29 cellular contexts compared by ENCODE assay signal in the genomic region with DNA sequence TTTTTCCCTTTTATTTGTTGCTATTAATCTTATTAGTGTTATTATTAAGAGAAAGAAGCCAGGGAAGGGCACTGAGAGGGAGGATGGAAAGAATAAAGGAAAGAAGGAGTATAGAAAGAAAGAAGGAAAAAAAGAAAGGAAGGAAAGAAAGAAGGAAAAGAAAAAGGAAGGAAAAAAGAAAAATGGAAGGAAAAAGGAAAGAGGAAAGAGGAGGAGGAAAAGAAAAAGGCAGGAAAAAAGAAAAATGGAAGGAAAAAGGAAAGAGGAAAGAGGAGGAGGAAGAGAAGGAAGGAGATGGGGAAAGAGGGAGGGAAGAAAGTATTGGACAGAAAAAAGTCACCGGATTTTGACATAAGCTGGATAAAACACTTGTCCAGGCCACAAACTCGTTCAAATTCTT.
"Had no signal": no experiment of that assay in that cellular context is flagged by ENCODE, and none has a peak within 500 bp of the region (broad histone marks: within the 10 kb centered on the region; RNA-seq: fewer than 3 reads in every experiment).

No MANE protein-coding gene starts in this region.

- H3K27me3 Mint-ChIP-seq: brain had no signal

- H3K4me1 ChIP-seq: SJSA1 had no signal

- H3K9me3 Mint-ChIP-seq: activated CD4-positive, alpha-beta T cell treated with anti-CD3 and anti-CD28 coated beads, Interleukin-2, amount 10 ng/mL, durations not matched to agents 7 days and 5 days; activated naive CD4-positive, alpha-beta T cell treated with anti-CD3 and anti-CD28 coated beads, Interleukin-2, amount 10 ng/mL, durations not matched to agents 7 days and 5 days; activated naive CD8-positive, alpha-beta T cell treated with anti-CD3 and anti-CD28 coated beads, Interleukin-2, amount 50 U/mL, for 24 hours; activated T-cell treated with anti-CD3 and anti-CD28 coated beads, Interleukin-2, amount 50 U/mL, for 4 hours; activated T-helper 1 cell treated with anti-CD3 and anti-CD28 coated beads, Interleukin-12 subunit alpha, Interleukin-12 subunit beta, Interleukin-2, Interleukin-4 antibody, amounts not matched to agents 30 ng/mL and 10 ng/mL and 1 ng/mL, durations not matched to agents 14 hours and 24 hours and 36 hours; brain had no signal

- H3K36me3 Mint-ChIP-seq: activated naive CD4-positive, alpha-beta T cell treated with anti-CD3 and anti-CD28 coated beads, Interleukin-2, amount 10 ng/mL, durations not matched to agents 7 days and 5 days; activated naive CD8-positive, alpha-beta T cell; brain had no signal

- H3K9me3 ChIP-seq: MG63, SJSA1, SK-N-SH had no signal

- DNase-seq: activated CD4-positive, alpha-beta T cell treated with anti-CD3 and anti-CD28 coated beads, Interleukin-2, amount 10 ng/mL, durations not matched to agents 7 days and 5 days; activated CD4-positive, alpha-beta T cell treated with anti-CD3 and anti-CD28 coated beads, Interleukin-2, amount 50 U/mL, for 48 hours; activated CD8-positive, alpha-beta T cell treated with anti-CD3 and anti-CD28 coated beads, Interleukin-2, amount 10 ng/mL, durations not matched to agents 7 days and 5 days; activated gamma-delta T cell treated with Interleukin-2 at 50 U/mL for 16 hours; activated naive CD4-positive, alpha-beta T cell treated with anti-CD3 and anti-CD28 coated beads, Interleukin-2, amount 10 ng/mL, durations not matched to agents 7 days and 5 days; activated naive CD8-positive, alpha-beta T cell treated with anti-CD3 and anti-CD28 coated beads, Interleukin-2, amount 50 U/mL, for 24 hours; activated T-cell treated with anti-CD3 and anti-CD28 coated beads, Interleukin-2, amount 50 U/mL, for 4 hours; central memory CD4-positive, alpha-beta T cell; Kasumi-1; KG1; NCI-H1048; NCI-H1105 treated with DMSO at 0.1 percent for 48 hours; NCI-H1436; NCI-H1694; NCI-H2029; NCI-H345; NCI-H524 treated with DMSO at 0.1 percent for 48 hours; OCI-M1; T-helper 17 cell had no signal

- H3K9ac ChIP-seq: SK-N-SH had no signal

- ATAC-seq: activated CD4-positive, alpha-beta T cell treated with anti-CD3 and anti-CD28 coated beads for 36 hours; activated CD4-positive, CD25-positive, alpha-beta regulatory T cell treated with anti-CD3 and anti-CD28 coated beads, Interleukin-2, amount 50 U/mL, for 24 hours; activated CD8-positive, alpha-beta T cell treated with anti-CD3 and anti-CD28 coated beads, Interleukin-2, amount 10 ng/mL, durations not matched to agents 7 days and 5 days; activated naive CD8-positive, alpha-beta T cell treated with anti-CD3 and anti-CD28 coated beads, Interleukin-2, amount 50 U/mL, for 24 hours; activated T-cell treated with anti-CD3 and anti-CD28 coated beads, Interleukin-2, amount 50 U/mL, for 4 hours; T-helper 17 cell had no signal

- H3K27ac ChIP-seq: SJSA1 had no signal

- H3K4me2 ChIP-seq: SK-N-SH had no signal

- H3K27ac Mint-ChIP-seq: activated CD4-positive, alpha-beta T cell treated with anti-CD3 and anti-CD28 coated beads for 36 hours; activated CD4-positive, alpha-beta T cell treated with anti-CD3 and anti-CD28 coated beads, Interleukin-2, amount 10 ng/mL, durations not matched to agents 7 days and 5 days; activated CD8-positive, alpha-beta T cell treated with anti-CD3 and anti-CD28 coated beads, Interleukin-2, amount 10 ng/mL, durations not matched to agents 7 days and 5 days; activated naive CD4-positive, alpha-beta T cell treated with anti-CD3 and anti-CD28 coated beads, Interleukin-2, amount 10 ng/mL, durations not matched to agents 7 days and 5 days; activated naive CD8-positive, alpha-beta T cell; activated naive CD8-positive, alpha-beta T cell treated with anti-CD3 and anti-CD28 coated beads, Interleukin-2, amount 50 U/mL, for 24 hours; activated T-helper 1 cell treated with anti-CD3 and anti-CD28 coated beads, Interleukin-12 subunit alpha, Interleukin-12 subunit beta, Interleukin-2, Interleukin-4 antibody, amounts not matched to agents 30 ng/mL and 10 ng/mL and 1 ng/mL, durations not matched to agents 14 hours and 24 hours and 36 hours; brain; T-helper 17 cell had no signal

- H3K4me3 Mint-ChIP-seq: activated CD4-positive, alpha-beta T cell treated with anti-CD3 and anti-CD28 coated beads for 36 hours; activated CD4-positive, alpha-beta T cell treated with anti-CD3 and anti-CD28 coated beads, Interleukin-2, amount 10 ng/mL, durations not matched to agents 7 days and 5 days; activated CD8-positive, alpha-beta T cell treated with anti-CD3 and anti-CD28 coated beads, Interleukin-2, amount 10 ng/mL, durations not matched to agents 7 days and 5 days; activated naive CD4-positive, alpha-beta T cell treated with anti-CD3 and anti-CD28 coated beads, Interleukin-2, amount 10 ng/mL, durations not matched to agents 7 days and 5 days; activated naive CD8-positive, alpha-beta T cell; activated naive CD8-positive, alpha-beta T cell treated with anti-CD3 and anti-CD28 coated beads, Interleukin-2, amount 50 U/mL, for 24 hours; activated T-cell treated with anti-CD3 and anti-CD28 coated beads, Interleukin-2, amount 50 U/mL, for 4 hours; activated T-helper 1 cell treated with anti-CD3 and anti-CD28 coated beads, Interleukin-12 subunit alpha, Interleukin-12 subunit beta, Interleukin-2, Interleukin-4 antibody, amounts not matched to agents 30 ng/mL and 10 ng/mL and 1 ng/mL, durations not matched to agents 14 hours and 24 hours and 36 hours; brain; T-helper 17 cell had no signal

- H3K4me3 ChIP-seq: MG63, SJSA1 had no signal

- H3K4me1 Mint-ChIP-seq: activated CD4-positive, alpha-beta T cell treated with anti-CD3 and anti-CD28 coated beads for 36 hours; activated CD4-positive, alpha-beta T cell treated with anti-CD3 and anti-CD28 coated beads, Interleukin-2, amount 10 ng/mL, durations not matched to agents 7 days and 5 days; activated naive CD4-positive, alpha-beta T cell treated with anti-CD3 and anti-CD28 coated beads, Interleukin-2, amount 10 ng/mL, durations not matched to agents 7 days and 5 days; activated naive CD8-positive, alpha-beta T cell treated with anti-CD3 and anti-CD28 coated beads, Interleukin-2, amount 50 U/mL, for 24 hours had no signal

- H3K36me3 ChIP-seq: MG63, SJSA1 had no signal

- H3K27me3 ChIP-seq: MG63, SJSA1 had no signal

- FAIRE-seq: bronchial epithelial cell, colon had no signal
